In genomic region chr12:123149088-123149827, GRCh38 we compare ENCODE assay signal across 9 cellular contexts. TPM values are rescaled to one million over a fixed set of nuclear protein-coding genes. Genes with fewer than 3 reads are reported as not detected.
DNase-seq lines count a peak whose midpoint lies in the region; ATAC-seq, FAIRE-seq and TF ChIP-seq lines count a peak whose summit lies in the region.
"Had no signal": no experiment of that assay in that cellular context is flagged by ENCODE, and none has a peak within 500 bp of the region (broad histone marks: within the 10 kb centered on the region; RNA-seq: fewer than 3 reads in every experiment).

No MANE protein-coding gene starts in this region.

- DNase-seq in T-helper 1 cell (no peak), lower lobe of right lung (no peak), HTR-8/SVneo (ENCODE audit: insufficient read length, low spot score) (no peak), GM19240 (ENCODE audit: insufficient read length, low spot score) (no peak)
- DNase-seq in effector CD8-positive, alpha-beta T cell (lab: John Stamatoyannopoulos, UW): no peak

- H3K4me3 ChIP-seq in lower lobe of right lung (peak overlapping the region; percentile 75), thymus (ENCODE audit: low read length) (peak overlapping the region; percentile 97)

- ATAC-seq in lower lobe of right lung: no peak

- no peak for TF ChIP-seq CTCF in brain (conservative IDR thresholded peaks at IDR 0.05)
- no peak for TF ChIP-seq CTCF in lower lobe of right lung (IDR thresholded peaks at IDR 0.05)

- intact Hi-C loops in lower lobe of right lung (cut with DNase I): no loop called here

- peak overlapping the region; percentile 84 for H3K4me3 Mint-ChIP-seq in T-helper 1 cell treated with Interleukin-12 subunit alpha and Interleukin-12 subunit beta and Interleukin-4 antibody, amounts not matched to agents 30 μg/mL and 1 μg/mL, for 36 hours
- H3K4me3 Mint-ChIP-seq in brain: peak overlapping the region; percentile 75 to 81 (median 80)

- H3K27ac Mint-ChIP-seq in T-helper 1 cell treated with Interleukin-12 subunit alpha and Interleukin-12 subunit beta and Interleukin-4 antibody, amounts not matched to agents 30 μg/mL and 1 μg/mL, for 36 hours: peak overlapping the region; percentile 50
- peak overlapping the region; percentile 28 to 84 (median 78) for H3K27ac Mint-ChIP-seq in brain

- H3K36me3 ChIP-seq in lower lobe of right lung (no peaks in the 10 kb centered on the region), thymus (ENCODE audit: control insufficient read depth, insufficient read depth) (peaks cover 21% of the 10 kb centered on the region)

- peaks cover 28% of the 10 kb centered on the region for H3K4me1 ChIP-seq in lower lobe of right lung
- peaks cover 20% of the 10 kb centered on the region for H3K4me1 ChIP-seq in thymus (ENCODE audit: control insufficient read depth, insufficient read depth, low read length)

- H3K27me3 ChIP-seq in lower lobe of right lung (ENCODE audit: low read depth) (no peaks in the 10 kb centered on the region), thymus (ENCODE audit: control insufficient read depth, insufficient read depth) (no peaks in the 10 kb centered on the region)

- H3K4me1 Mint-ChIP-seq in T-helper 1 cell treated with Interleukin-12 subunit alpha and Interleukin-12 subunit beta and Interleukin-4 antibody, amounts not matched to agents 30 μg/mL and 1 μg/mL, for 36 hours (ENCODE audit: low read depth): peaks cover 22% of the 10 kb centered on the region
- H3K4me1 Mint-ChIP-seq in brain: peaks cover 31% of the 10 kb centered on the region

- FAIRE-seq in HTR-8/SVneo (lab: Jason Lieb, UNC): no peak
- FAIRE-seq: A204.1 had no signal

- WGBS in thymus: 53% methylated on average over 9 of the region's 9 CpGs

- no peaks in the 10 kb centered on the region for H3K9me3 Mint-ChIP-seq in T-helper 1 cell treated with Interleukin-12 subunit alpha and Interleukin-12 subunit beta and Interleukin-4 antibody, amounts not matched to agents 30 μg/mL and 1 μg/mL, for 36 hours
- H3K9me3 Mint-ChIP-seq in brain: no peaks in the 10 kb centered on the region

- H3K27ac ChIP-seq in lower lobe of right lung: peak overlapping the region; percentile 79
- peak overlapping the region; percentile 92 for H3K27ac ChIP-seq in thymus (ENCODE audit: low read depth)

- no peaks in the 10 kb centered on the region for H3K9me3 ChIP-seq in lower lobe of right lung
- H3K9me3 ChIP-seq in thymus (ENCODE audit: control insufficient read depth): no peaks in the 10 kb centered on the region

- H3K36me3 Mint-ChIP-seq in T-helper 1 cell treated with Interleukin-12 subunit alpha and Interleukin-12 subunit beta and Interleukin-4 antibody, amounts not matched to agents 30 μg/mL and 1 μg/mL, for 36 hours (ENCODE audit: low read depth): peaks cover 21% of the 10 kb centered on the region
- H3K36me3 Mint-ChIP-seq in brain: peaks cover 7% of the 10 kb centered on the region

- peaks cover 17% of the 10 kb centered on the region for H3K27me3 Mint-ChIP-seq in T-helper 1 cell treated with Interleukin-12 subunit alpha and Interleukin-12 subunit beta and Interleukin-4 antibody, amounts not matched to agents 30 μg/mL and 1 μg/mL, for 36 hours (ENCODE audit: low read depth)
- peaks cover 6% of the 10 kb centered on the region for H3K27me3 Mint-ChIP-seq in brain

RNA-seq across cellular contexts. Expression of gene PITPNM2, which starts 1.6 kb away (rescaled TPM):
- polyA plus RNA-seq in brain (ENCODE audit: insufficient read depth, low read depth, low replicate concordance) (9.0 TPM), thymus (56.8 TPM)
- 29.9 TPM for total RNA-seq in lower lobe of right lung
